Comparison of ENCODE assay signal across 8 cellular contexts in the genomic region with DNA sequence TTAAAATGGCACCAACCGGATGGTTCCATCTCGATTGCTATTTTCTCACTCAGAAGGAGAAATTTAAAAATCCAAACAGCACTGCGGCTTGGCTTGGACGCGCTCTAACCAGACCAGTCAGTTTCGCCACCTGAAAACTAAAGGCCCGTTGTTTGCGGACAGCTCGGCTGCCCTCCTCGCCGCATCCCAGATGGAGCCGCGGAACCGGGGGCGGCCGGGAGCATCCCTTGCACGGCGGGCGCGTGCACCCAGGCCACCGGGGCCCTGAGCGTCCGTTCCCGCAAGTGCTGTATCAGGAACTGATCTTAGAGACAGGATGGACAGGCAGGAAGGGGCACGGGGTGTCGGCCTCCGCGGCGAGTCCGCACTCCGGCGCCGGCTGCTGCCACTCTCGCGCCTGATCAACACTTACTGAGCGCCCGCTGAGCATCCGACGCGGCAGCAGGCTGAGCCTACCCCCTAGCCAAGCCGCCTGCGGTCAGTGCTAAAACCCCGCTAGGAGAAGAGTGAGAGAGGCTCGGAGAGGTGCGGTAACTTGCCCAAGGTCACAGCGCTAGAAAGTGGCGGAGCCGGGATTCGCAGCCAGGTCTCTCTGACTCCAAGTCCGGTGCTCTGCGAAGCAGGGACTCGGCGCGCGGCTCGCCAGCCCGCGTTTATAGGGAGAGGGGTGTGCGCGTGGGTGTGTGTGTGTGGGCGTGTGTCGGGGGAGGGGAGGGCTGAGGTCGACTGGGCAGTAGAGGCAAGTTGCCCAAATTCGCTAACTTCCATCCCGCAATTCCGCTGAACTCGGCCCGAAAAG. TPM values are rescaled to one million over a fixed set of nuclear protein-coding genes. Genes with fewer than 3 reads are reported as not detected.
DNase-seq lines count a peak whose midpoint lies in the region; ATAC-seq and TF ChIP-seq lines count a peak whose summit lies in the region.

A gene with protein sequence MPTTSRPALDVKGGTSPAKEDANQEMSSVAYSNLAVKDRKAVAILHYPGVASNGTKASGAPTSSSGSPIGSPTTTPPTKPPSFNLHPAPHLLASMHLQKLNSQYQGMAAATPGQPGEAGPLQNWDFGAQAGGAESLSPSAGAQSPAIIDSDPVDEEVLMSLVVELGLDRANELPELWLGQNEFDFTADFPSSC (minus strand): TSS at position 629 of the 799 bp plus-strand sequence. CDS start 3,045 bp downstream, outside the sequence.

- H3K36me3 Mint-ChIP-seq in activated CD8-positive, alpha-beta T cell treated with anti-CD3 and anti-CD28 coated beads for 36 hours (ENCODE audit: low read depth): no peaks in the 10 kb centered on the region

- H3K9me3 Mint-ChIP-seq in activated CD8-positive, alpha-beta T cell treated with anti-CD3 and anti-CD28 coated beads for 36 hours: no peaks in the 10 kb centered on the region

- no peak for TF ChIP-seq EP300 in gastroesophageal sphincter (IDR thresholded peaks at IDR 0.05)

- H3K36me3 ChIP-seq in heart right ventricle (no peaks in the 10 kb centered on the region), gastroesophageal sphincter (no peaks in the 10 kb centered on the region), gastrocnemius medialis (no peaks in the 10 kb centered on the region)

- H3K4me3 ChIP-seq in heart right ventricle: peak within 1 kb of the TSS; percentile 38 to 66 (median 55)
- H3K4me3 ChIP-seq in gastroesophageal sphincter: peak within 1 kb of the TSS; percentile 52 to 64
- H3K4me3 ChIP-seq in gastrocnemius medialis: peak within 1 kb of the TSS; percentile 58 to 69 (median 64)

- H3K27me3 Mint-ChIP-seq in activated CD8-positive, alpha-beta T cell treated with anti-CD3 and anti-CD28 coated beads for 36 hours: peaks cover 52% of the 10 kb centered on the region

- in situ Hi-C loops in gastrocnemius medialis (cut with MboI; ENCODE audit: low sequenced_read_pairs in 4 of 4): no loop called here

- ATAC-seq in heart right ventricle (peak in 1 of 8 donors; percentile 19), Right ventricle myocardium inferior (no peak), gastroesophageal sphincter (no peak), gastrocnemius medialis (no peak), GM21381 (IDR thresholded peaks at IDR 0.05; ENCODE audit: unreplicated experiment) (no peak), GM18517 (IDR thresholded peaks at IDR 0.05; ENCODE audit: unreplicated experiment) (no peak)
- peak; percentile 38 for ATAC-seq in activated CD8-positive, alpha-beta T cell treated with anti-CD3 and anti-CD28 coated beads for 36 hours

- TF ChIP-seq CTCF in heart right ventricle (IDR thresholded peaks at IDR 0.05): no peak
- TF ChIP-seq CTCF in activated CD8-positive, alpha-beta T cell treated with anti-CD3 and anti-CD28 coated beads for 36 hours (IDR thresholded peaks at IDR 0.05): no peak
- TF ChIP-seq CTCF in gastroesophageal sphincter (IDR thresholded peaks at IDR 0.05): no peak
- TF ChIP-seq CTCF in gastrocnemius medialis (IDR thresholded peaks at IDR 0.05 in 4 of 5, conservative IDR thresholded peaks at IDR 0.05 in 1 of 5): no peak

- H3K9me3 ChIP-seq in heart right ventricle (no peaks in the 10 kb centered on the region), gastroesophageal sphincter (no peaks in the 10 kb centered on the region), gastrocnemius medialis (no peaks in the 10 kb centered on the region)

- 1% methylated on average over 51 to 68 of the region's 68 CpGs for WGBS in heart right ventricle, 2 donors
- 0% methylated on average over 2 of the region's 68 CpGs; no CpG with 5 or more reads in 1 of the 2 donors for WGBS in gastroesophageal sphincter (ENCODE audit: low coverage in 1 of 2), 2 donors

- POLR2A ChIA-PET in activated CD8-positive, alpha-beta T cell treated with anti-CD3 and anti-CD28 coated beads for 36 hours (lab: Charles Lee): interaction anchor here (2.8 kb wide), 1 partner anchor 29 kb away, joined by 14 read pairs; a partner anchor contains a TSS

- peaks cover 0 to 37% (median 19%) of the 10 kb centered on the region in 9 donors for H3K4me1 ChIP-seq in heart right ventricle
- H3K4me1 ChIP-seq in gastroesophageal sphincter: peaks cover 0 to 43% (median 4%) of the 10 kb centered on the region in 3 donors
- peaks cover 0 to 11% of the 10 kb centered on the region in 2 donors for H3K4me1 ChIP-seq in gastrocnemius medialis

- no peak within 1 kb of the TSS for H3K27ac Mint-ChIP-seq in activated CD8-positive, alpha-beta T cell treated with anti-CD3 and anti-CD28 coated beads for 36 hours

- peak within 1 kb of the TSS; percentile 68 for H3K4me3 Mint-ChIP-seq in activated CD8-positive, alpha-beta T cell treated with anti-CD3 and anti-CD28 coated beads for 36 hours

- intact Hi-C loops in heart right ventricle (cut with DNase I) (loop anchor here in 3 of 10 donors (5.0 to 10.0 kb wide), 2 partner anchors 232 to 239 kb away; no protein-coding TSS in a partner anchor), Right ventricle myocardium inferior (cut with DNase I) (loop anchor here (5.0 kb wide), 1 partner anchor 232 kb away; no protein-coding TSS in a partner anchor), gastrocnemius medialis (cut with DNase I; ENCODE audit: low total_unique reads) (loop anchor here (10.0 kb wide), 1 partner anchor 159 kb away; no protein-coding TSS in a partner anchor)
- intact Hi-C loops in activated CD8-positive, alpha-beta T cell treated with anti-CD3 and anti-CD28 coated beads for 36 hours (cut with micrococcal nuclease): loop anchor here (10.0 kb wide), 1 partner anchor 239 kb away; no protein-coding TSS in a partner anchor

- H3K4me1 Mint-ChIP-seq in activated CD8-positive, alpha-beta T cell treated with anti-CD3 and anti-CD28 coated beads for 36 hours (ENCODE audit: low read depth): peaks cover 21% of the 10 kb centered on the region

- peaks cover 0 to 99% (median 0%) of the 10 kb centered on the region in 7 donors for H3K27me3 ChIP-seq in heart right ventricle
- no peaks in the 10 kb centered on the region for H3K27me3 ChIP-seq in gastroesophageal sphincter
- H3K27me3 ChIP-seq in gastrocnemius medialis: peaks cover 2 to 70% (median 49%) of the 10 kb centered on the region in 3 donors

- H3K27ac ChIP-seq in heart right ventricle: no peak within 1 kb of the TSS
- H3K27ac ChIP-seq in gastroesophageal sphincter: peak within 1 kb of the TSS in 3 of 4 donors; percentile 31 to 66 (median 65)
- H3K27ac ChIP-seq in gastrocnemius medialis: no peak within 1 kb of the TSS

- CTCF ChIA-PET in activated CD8-positive, alpha-beta T cell treated with anti-CD3 and anti-CD28 coated beads for 36 hours (lab: Charles Lee): no interaction called here

- DNase-seq in heart right ventricle (no peak), Right ventricle myocardium inferior (ENCODE audit: missing footprints) (no peak), gastrocnemius medialis (no peak), NCI-H1436 treated with DMSO at 0.1 percent for 48 hours (lab: John Stamatoyannopoulos, UW) (no peak)
- peak; percentile 19 for DNase-seq in activated CD8-positive, alpha-beta T cell treated with anti-CD3 and anti-CD28 coated beads for 36 hours

- TF ChIP-seq POLR2A in gastroesophageal sphincter (IDR thresholded peaks at IDR 0.05) (no peak), gastrocnemius medialis (IDR thresholded peaks at IDR 0.05) (no peak)

RNA-seq across cellular contexts. Expression of the gene that starts here (rescaled TPM):
- total RNA-seq in heart right ventricle (under 1 TPM in 2 of 10 donors, not detected in 8; 0.20 to 0.53 TPM), Right ventricle myocardium inferior (not detected), gastroesophageal sphincter (1 to 10 TPM in 2 of 4 donors, not detected in 2; 1.4 to 1.7 TPM), gastrocnemius medialis (not detected)
- polyA plus RNA-seq in heart right ventricle: under 1 TPM in 1 of 2 donors, not detected in 1; 0.83 TPM
- total RNA-seq in activated CD8-positive, alpha-beta T cell treated with anti-CD3 and anti-CD28 coated beads for 36 hours: not detected

Comparison
In these comparisons a context has a peak if more than half of its experiments do, and no peak if none do; other contexts are left out.
1. Peak in DNase-seq and ATAC-seq in activated CD8-positive, alpha-beta T cell treated with anti-CD3 and anti-CD28 coated beads for 36 hours; RNA of the gene not detected or under 1 TPM.
2. H3K27ac ChIP-seq: peak in gastroesophageal sphincter (3 of 4); none in heart right ventricle (0 of 10) and gastrocnemius medialis (0 of 4).
3. Peak in every context shown above with its lines, with median percentiles within 50 percentile points of each other: H3K4me3 ChIP-seq.